In the genomic region with DNA sequence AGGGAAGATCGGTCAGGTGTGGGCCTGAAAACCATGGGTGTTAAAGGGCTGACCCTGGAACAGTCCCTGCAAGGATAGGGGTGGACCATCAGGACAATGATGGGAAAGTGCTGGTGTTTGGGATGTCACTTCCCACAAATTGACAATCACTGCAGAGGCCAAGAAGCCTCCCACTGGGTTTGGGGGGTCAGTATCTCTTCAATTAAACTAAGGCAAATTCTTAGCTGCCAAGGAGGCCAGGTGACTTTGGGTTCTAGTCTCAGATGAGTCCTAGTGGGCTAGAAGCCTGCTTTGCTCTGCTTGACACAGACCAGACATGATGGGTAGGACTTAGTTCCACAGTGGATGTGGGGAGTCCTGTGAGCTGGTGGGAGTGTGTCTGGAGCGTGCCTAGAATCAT, we compare ENCODE assay signal across 20 cellular contexts. TPM values are rescaled to one million over a fixed set of nuclear protein-coding genes. Genes with fewer than 3 reads are reported as not detected.
DNase-seq lines count a peak whose midpoint lies in the region; ATAC-seq, FAIRE-seq and TF ChIP-seq lines count a peak whose summit lies in the region.
"Had no signal": no experiment of that assay in that cellular context is flagged by ENCODE, and none has a peak within 500 bp of the region (broad histone marks: within the 10 kb centered on the region; RNA-seq: fewer than 3 reads in every experiment).

No MANE protein-coding gene starts in this region.

- H3K27me3 ChIP-seq in GM12878 (replicated peaks in 1 of 2; ENCODE audit: control insufficient read depth in 2 of 2, insufficient read depth in 2 of 2, low read length in 1 of 2) (no peaks in the 10 kb centered on the region), stomach (peaks cover 0 to 22% (median 9%) of the 10 kb centered on the region in 3 donors)
- H3K27me3 ChIP-seq: ascending aorta had no signal

- H3K9me2 ChIP-seq in OCI-LY7 (ENCODE audit: insufficient read depth, low read length), result no peaks in the 10 kb centered on the region

- TF ChIP-seq POLR2A in GM12878 (IDR thresholded peaks at IDR 0.05; ENCODE audit: low read depth, low read length), result no peak
- TF ChIP-seq POLR2A in stomach (IDR thresholded peaks at IDR 0.05), result no peak

- H3K4me2 ChIP-seq in OCI-LY7 (ENCODE audit: low read length) (peak overlapping the region; percentile 71), GM12878 (ENCODE audit: control insufficient read depth, insufficient read depth) (peak overlapping the region; percentile 80)
- H3K4me2 ChIP-seq: smooth muscle cell had no signal

- RAD21 ChIA-PET in GM12878 (lab: Charles Lee; ENCODE audit: unreplicated experiment), result interaction anchor here (0.8 to 6.4 kb wide), 8 partner anchors 10 to 244 kb away, joined by 3 to 82 read pairs (median 12); no protein-coding TSS in a partner anchor

- H3K27me3 Mint-ChIP-seq in activated T-cell treated with anti-CD3 and anti-CD28 coated beads, Interleukin-2, amount 50 U/mL, for 4 hours (ENCODE audit: low read depth), result no peaks in the 10 kb centered on the region
- H3K27me3 Mint-ChIP-seq in stimulated activated naive CD8-positive, alpha-beta T cell treated with anti-CD3 and anti-CD28 coated beads, Interleukin-15, amount 100 ng/mL, for 72 hours, result no peaks in the 10 kb centered on the region

- TF ChIP-seq EP300 in GM12878 (IDR thresholded peaks at IDR 0.05; ENCODE audit: borderline replicate concordance in 1 of 2, control insufficient read depth in 1 of 2, low read depth in 2 of 2, low read length in 2 of 2) (no peak), stomach (IDR thresholded peaks at IDR 0.05) (no peak)

- POLR2A ChIA-PET in OCI-LY7 (lab: Charles Lee) (interaction anchor here (0.7 to 7.5 kb wide), 14 partner anchors 13 to 771 kb away, joined by 3 to 86 read pairs (median 7); no protein-coding TSS in a partner anchor), GM12878 (lab: Charles Lee) (interaction anchor here (1.5 to 2.7 kb wide), 3 partner anchors 9 to 130 kb away, joined by 5 to 23 read pairs (median 5); no protein-coding TSS in a partner anchor)

- in situ Hi-C loops in GM12878 (cut with MboI), result no loop called here

- H3K79me2 ChIP-seq in OCI-LY7 (ENCODE audit: insufficient read depth, low read depth, low read length), result no peaks in the 10 kb centered on the region
- no peaks in the 10 kb centered on the region for H3K79me2 ChIP-seq in GM12878 (ENCODE audit: control insufficient read depth, insufficient read depth, low read length)

- H3K36me3 Mint-ChIP-seq in activated T-cell treated with anti-CD3 and anti-CD28 coated beads, Interleukin-2, amount 50 U/mL, for 4 hours (ENCODE audit: insufficient read depth), result peaks cover 2% of the 10 kb centered on the region

- BruUV-seq in OCI-LY7 (replicated peaks; lab: Mats Ljungman, UMichigan), result no TSS peak
- BruUV-seq in GM12878 (replicated peaks; lab: Mats Ljungman, UMichigan), result no TSS peak

- peaks cover 34% of the 10 kb centered on the region for H3K4me1 Mint-ChIP-seq in activated T-cell treated with anti-CD3 and anti-CD28 coated beads, Interleukin-2, amount 50 U/mL, for 4 hours (ENCODE audit: low read depth)
- no peaks in the 10 kb centered on the region for H3K4me1 Mint-ChIP-seq in stimulated activated naive CD8-positive, alpha-beta T cell treated with anti-CD3 and anti-CD28 coated beads, Interleukin-15, amount 100 ng/mL, for 72 hours

- WGBS in GM12878 (ENCODE audit: insufficient coverage, insufficient replicate concordance, low lambda C conversion rate, missing lambda C conversion rate), result 43% methylated on average over 2 of the region's 2 CpGs
- WGBS in stomach, 5 donors, result 76 to 90% (median 89%) methylated on average over 2 of the region's 2 CpGs

- H3K36me3 ChIP-seq in OCI-LY7 (ENCODE audit: insufficient read depth, low read length) (no peaks in the 10 kb centered on the region), GM12878 (ENCODE audit: control insufficient read depth in 2 of 2, insufficient read depth in 2 of 2, low read length in 1 of 2) (no peaks in the 10 kb centered on the region), stomach (no peaks in the 10 kb centered on the region)
- H3K36me3 ChIP-seq: ascending aorta, WERI-Rb-1 had no signal

- no peaks in the 10 kb centered on the region for H4K20me1 ChIP-seq in OCI-LY7 (ENCODE audit: insufficient read depth, low read length)
- no peaks in the 10 kb centered on the region for H4K20me1 ChIP-seq in GM12878 (ENCODE audit: control insufficient read depth, insufficient read depth)

- TF ChIP-seq RAD21 in GM12878 (IDR thresholded peaks at IDR 0.05; ENCODE audit: insufficient read depth, low read depth, low read length), result no peak

- intact Hi-C loops in OCI-LY7 (cut with micrococcal nuclease; ENCODE audit: unreplicated experiment) (loop anchor here (10.0 kb wide), 1 partner anchor 1119 kb away; a partner anchor contains a TSS), GM12878 (cut with micrococcal nuclease; ENCODE audit: unreplicated experiment) (loop anchor here (2.0 to 10.0 kb wide), 3 partner anchors 37 to 589 kb away; a partner anchor contains a TSS), stomach (cut with DNase I; ENCODE audit: low total_unique reads) (no loop called here)

- H2AFZ ChIP-seq in OCI-LY7 (ENCODE audit: low read length), result peak overlapping the region; percentile 3; the same call in 1 of the 2 replicates
- no peak overlapping the region for H2AFZ ChIP-seq in GM12878 (ENCODE audit: control insufficient read depth, low read depth, low read length)

- SMC1A ChIA-PET in GM12878 (lab: Charles Lee; ENCODE audit: uncharacterized antibody, unreplicated experiment), result interaction anchor here (0.6 to 11.2 kb wide), 11 partner anchors 13 to 241 kb away, joined by 3 to 144 read pairs (median 3); no protein-coding TSS in a partner anchor

- TF ChIP-seq CTCF in OCI-LY7 (conservative IDR thresholded peaks at IDR 0.05; ENCODE audit: low read length), result no peak
- TF ChIP-seq CTCF in GM12878 (IDR thresholded peaks at IDR 0.05 in 2 of 3, conservative IDR thresholded peaks at IDR 0.05 in 1 of 3; ENCODE audit: control insufficient read depth in 2 of 3, extremely low read depth in 1 of 3, insufficient read depth in 1 of 3, low read depth in 3 of 3, low read length in 3 of 3), result no peak
- no peak for TF ChIP-seq CTCF in stomach (IDR thresholded peaks at IDR 0.05)

- H3K4me3 ChIP-seq in OCI-LY7 (ENCODE audit: low read depth, low read length, poor library complexity, severe bottlenecking) (peak overlapping the region; percentile 56), GM12878 (peak overlapping the region; percentile 15; the same call in 1 of the 2 replicates), stomach (no peak overlapping the region)
- H3K4me3 ChIP-seq: ascending aorta, smooth muscle cell had no signal

- FAIRE-seq in GM12878 (lab: Jason Lieb, UNC), result no peak
- FAIRE-seq: colon, G401.6, H1, urothelium cell line had no signal

- peak overlapping the region; percentile 94 for H3K27ac ChIP-seq in OCI-LY7 (ENCODE audit: low read depth, low read length, poor library complexity, severe bottlenecking)
- H3K27ac ChIP-seq in GM12878 (ENCODE audit: control insufficient read depth, insufficient read depth), result peak overlapping the region; percentile 87
- H3K27ac ChIP-seq in stomach, result peak overlapping the region in 2 of 5 donors; percentile 47
- H3K27ac ChIP-seq: ascending aorta, WERI-Rb-1 had no signal

- H3K4me3 Mint-ChIP-seq in activated T-cell treated with anti-CD3 and anti-CD28 coated beads, Interleukin-2, amount 50 U/mL, for 4 hours, result peak overlapping the region; percentile 69
- H3K4me3 Mint-ChIP-seq in stimulated activated naive CD8-positive, alpha-beta T cell treated with anti-CD3 and anti-CD28 coated beads, Interleukin-15, amount 100 ng/mL, for 72 hours, result peak overlapping the region; percentile 71 to 79

- H3K9ac ChIP-seq in GM12878 (ENCODE audit: control insufficient read depth, insufficient read depth, low read length), result peak overlapping the region; percentile 3; the same call in 1 of the 2 replicates

- H3K27ac Mint-ChIP-seq in stimulated activated naive CD8-positive, alpha-beta T cell treated with anti-CD3 and anti-CD28 coated beads, Interleukin-15, amount 100 ng/mL, for 72 hours, result peak overlapping the region; percentile 74 to 91

- CTCF ChIA-PET in OCI-LY7 (lab: Charles Lee; ENCODE audit: unreplicated experiment) (interaction anchor here (0.6 to 1.8 kb wide), 4 partner anchors 16 to 238 kb away, joined by 3 to 7 read pairs (median 4); no protein-coding TSS in a partner anchor), GM12878 (lab: Yijun Ruan, JAX) (interaction anchor here (0.8 to 6.8 kb wide), 11 partner anchors 11 to 395 kb away, joined by 3 to 86 read pairs (median 8); no protein-coding TSS in a partner anchor)

- DNase-seq in activated T-cell treated with anti-CD3 and anti-CD28 coated beads, Interleukin-2, amount 50 U/mL, for 4 hours, result no peak
- DNase-seq in activated T-cell treated with anti-CD3 and anti-CD28 coated beads for 4 hours (no peak), OCI-LY7 (ENCODE audit: low spot score) (no peak), GM12878 (ENCODE audit: low read depth, low spot score) (no peak), stomach (no peak), T-helper 9 cell (no peak)
- DNase-seq in stimulated activated naive CD8-positive, alpha-beta T cell treated with anti-CD3 and anti-CD28 coated beads, Interleukin-15, amount 100 ng/mL, for 72 hours, result no peak
- DNase-seq: foreskin melanocyte, KBM-7, NCI-H1105, NCI-H774, WERI-Rb-1 had no signal

- H3K9me3 ChIP-seq in OCI-LY7 (ENCODE audit: low read length), result no peaks in the 10 kb centered on the region
- H3K9me3 ChIP-seq in GM12878 (replicated peaks; ENCODE audit: control insufficient read depth, insufficient read depth, low read length), result no peaks in the 10 kb centered on the region
- no peaks in the 10 kb centered on the region for H3K9me3 ChIP-seq in stomach
- H3K9me3 ChIP-seq: ascending aorta had no signal

- H3K4me1 ChIP-seq in OCI-LY7 (ENCODE audit: insufficient read depth, low read length, poor library complexity, severe bottlenecking), result peaks cover 92% of the 10 kb centered on the region
- peaks cover 73% of the 10 kb centered on the region for H3K4me1 ChIP-seq in GM12878 (ENCODE audit: control insufficient read depth, insufficient read depth, low read length)
- peaks cover 0 to 19% (median 13%) of the 10 kb centered on the region in 4 donors for H3K4me1 ChIP-seq in stomach

- ATAC-seq in activated T-cell treated with anti-CD3 and anti-CD28 coated beads, Interleukin-2, amount 50 U/mL, for 4 hours, result no peak
- ATAC-seq in GM12878 (no peak), HG03045 (IDR thresholded peaks at IDR 0.05; ENCODE audit: unreplicated experiment) (no peak)
- no peak for ATAC-seq in stimulated activated naive CD8-positive, alpha-beta T cell treated with anti-CD3 and anti-CD28 coated beads, Interleukin-15, amount 100 ng/mL, for 72 hours

- peaks cover 6% of the 10 kb centered on the region for H3K9me3 Mint-ChIP-seq in activated T-cell treated with anti-CD3 and anti-CD28 coated beads, Interleukin-2, amount 50 U/mL, for 4 hours
- H3K9me3 Mint-ChIP-seq in stimulated activated naive CD8-positive, alpha-beta T cell treated with anti-CD3 and anti-CD28 coated beads, Interleukin-15, amount 100 ng/mL, for 72 hours, result peaks cover 0 to 11% of the 10 kb centered on the region in 2 donors

RNA-seq across cellular contexts. Expression of a gene that starts 29.3 kb away (rescaled TPM):
- under 1 TPM; 0.19 to 0.25 (median 0.24) TPM for total RNA-seq in activated T-cell treated with anti-CD3 and anti-CD28 coated beads, Interleukin-2, amount 50 U/mL, for 4 hours
- total RNA-seq in OCI-LY7 (2014; rRNA removed; shearing (Covaris generic)), result 0.13 and 0.22 TPM in 2 replicates
- 1.5 and 2.3 TPM in 2 replicates for total RNA-seq in OCI-LY7 (2022)
- total RNA-seq in GM12878 (2013; cell fraction: nucleolus; rRNA removed), result 0.07 and 0.17 TPM in 2 replicates
- total RNA-seq in GM12878 (2014; rRNA removed), result 0.11 and 0.17 TPM in 2 replicates
- 0.13 and 0.14 TPM in 2 replicates for total RNA-seq in GM12878 (2014; rRNA removed; fragmentation: Illumina TruSeq; extraction: Trizol)
- total RNA-seq in GM12878 (2021), result 0.08 and 0.38 TPM in 2 replicates
- polyA plus RNA-seq in GM12878 (2011; ENCODE audit: low read depth), result 0.10 TPM
- 0.01 and 0.07 TPM in 2 replicates for polyA plus RNA-seq in GM12878 (2011; rRNA removed)
- 0.03 and 0.05 TPM in 2 replicates for polyA plus RNA-seq in GM12878 (2011; cell fraction: cytosol; rRNA removed)
- polyA plus RNA-seq in GM12878 (2011; cell fraction: nucleus; rRNA removed), result 0.07 and 0.15 TPM in 2 replicates
- polyA plus RNA-seq in GM12878 (2012), result 0.14 and 0.18 TPM in 2 replicates
- 0.06 and 0.56 TPM in 2 replicates for polyA plus RNA-seq in GM12878 (2014; fragmentation: Illumina TruSeq; extraction: Trizol)
- polyA plus RNA-seq in GM12878 (2014; fragmentation: Nextera tagmentation; extraction: Ambion mirVana), result under 1 TPM in 1 of 2 experiments, not detected in 1; 0.02 TPM
- 0.03 and 0.14 TPM in 2 replicates for polyA plus RNA-seq in GM12878 (2014; rRNA removed)
- under 1 TPM in 1 of 2 experiments, not detected in 1; 0.07 TPM for polyA plus RNA-seq in GM12878 (2016; fragmentation: Nextera tagmentation; extraction: Ambion mirVana)
- polyA minus RNA-seq in GM12878 (2011; rRNA and poly(A)+ RNA removed), result under 0.01 and 0.07 TPM in 2 replicates
- not detected in 2 replicates for polyA minus RNA-seq in GM12878 (2011; cell fraction: cytosol; rRNA and poly(A)+ RNA removed)
- polyA minus RNA-seq in GM12878 (2011; cell fraction: nucleus; rRNA and poly(A)+ RNA removed), result not detected in 2 replicates
- 10 to 100 TPM in 1 of 5 donors, under 1 TPM in 3, not detected in 1; under 0.01 to 42.0 (median 0.89) TPM for total RNA-seq in stomach
- polyA plus RNA-seq in stomach, result under 1 TPM in 1 of 3 donors, not detected in 2; 0.20 TPM
- polyA plus RNA-seq: AG04450 had no signal

RNA-seq across cellular contexts. Expression of a gene that starts 39.3 kb away (rescaled TPM):
- total RNA-seq in activated T-cell treated with anti-CD3 and anti-CD28 coated beads, Interleukin-2, amount 50 U/mL, for 4 hours, result 10 to 100 TPM; 23.8 to 32.3 (median 27.4) TPM
- 46.2 and 58.0 TPM in 2 replicates for total RNA-seq in OCI-LY7 (2014; rRNA removed; shearing (Covaris generic))
- total RNA-seq in OCI-LY7 (2022) (43.6 and 54.5 TPM in 2 replicates), GM12878 (2014; rRNA removed) (2.3 and 2.5 TPM in 2 replicates), GM12878 (2014; rRNA removed; fragmentation: Illumina TruSeq; extraction: Trizol) (1.7 TPM in 2 replicates), GM12878 (2021) (3.1 and 3.3 TPM in 2 replicates), stomach (10 to 100 TPM in 1 of 5 donors, 1 to 10 TPM in 1, under 1 TPM in 2, not detected in 1; 0.73 to 11.9 (median 3.3) TPM)
- 5.5 and 5.9 TPM in 2 replicates for total RNA-seq in GM12878 (2013; cell fraction: nucleolus; rRNA removed)
- polyA plus RNA-seq in GM12878 (2011; ENCODE audit: low read depth), result 0.89 TPM
- polyA plus RNA-seq in GM12878 (2011; rRNA removed) (0.30 and 0.53 TPM in 2 replicates), GM12878 (2014; fragmentation: Illumina TruSeq; extraction: Trizol) (1.4 and 1.7 TPM in 2 replicates), GM12878 (2014; fragmentation: Nextera tagmentation; extraction: Ambion mirVana) (under 1 TPM; 0.10 to 0.26 TPM), GM12878 (2014; rRNA removed) (1.6 and 1.9 TPM in 2 replicates), GM12878 (2016; fragmentation: Nextera tagmentation; extraction: Ambion mirVana) (1 to 10 TPM; 1.6 to 1.7 TPM), stomach (not detected)
- 0.45 and 0.46 TPM in 2 replicates for polyA plus RNA-seq in GM12878 (2011; cell fraction: cytosol; rRNA removed)
- polyA plus RNA-seq in GM12878 (2011; cell fraction: nucleus; rRNA removed), result 0.57 and 0.75 TPM in 2 replicates
- 1.0 and 1.6 TPM in 2 replicates for polyA plus RNA-seq in GM12878 (2012)
- 1.8 and 2.3 TPM in 2 replicates for polyA minus RNA-seq in GM12878 (2011; rRNA and poly(A)+ RNA removed)
- polyA minus RNA-seq in GM12878 (2011; cell fraction: cytosol; rRNA and poly(A)+ RNA removed), result 0.83 TPM in 1 of 2 replicates, not detected in the other
- polyA minus RNA-seq in GM12878 (2011; cell fraction: nucleus; rRNA and poly(A)+ RNA removed), result 1.8 and 3.3 TPM in 2 replicates
- total RNA-seq: ascending aorta had no signal

Comparison
In these comparisons a context has a peak if more than half of its experiments do, and no peak if none do; other contexts are left out.
1. H3K4me3 ChIP-seq: peak in OCI-LY7 (single experiment) and GM12878 (single experiment); none in stomach (0 of 4).